ENCODE assay signal across 12 cellular contexts in genomic region chr13:22076658-22077057, GRCh38.
A peak's percentile ranks its signal among the peaks of the same experiment; 100 is the strongest.
DNase-seq lines count a peak whose midpoint lies in the region; ATAC-seq and TF ChIP-seq lines count a peak whose summit lies in the region.
"Had no signal": no experiment of that assay in that cellular context is flagged by ENCODE, and none has a peak within 500 bp of the region (broad histone marks: within the 10 kb centered on the region; RNA-seq: fewer than 3 reads in every experiment).

No MANE protein-coding gene starts in this region.

- H3K27ac Mint-ChIP-seq in activated CD8-positive, alpha-beta memory T cell treated with anti-CD3 and anti-CD28 coated beads, Interleukin-2, amount 10 ng/mL, durations not matched to agents 7 days and 5 days, result no peak overlapping the region
- H3K27ac Mint-ChIP-seq in stimulated activated naive CD8-positive, alpha-beta T cell treated with anti-CD3 and anti-CD28 coated beads, Interleukin-15, Interleukin-2, amounts not matched to agents 100 ng/mL and 50 ng/mL, for 24 hours, result peak overlapping the region; percentile 88
- no peak overlapping the region for H3K27ac Mint-ChIP-seq in glutamatergic neuron (ENCODE audit: unreplicated experiment)
- H3K27ac Mint-ChIP-seq: immature natural killer cell, mesothelial cell of epicardium had no signal

- CTCF ChIA-PET in activated CD8-positive, alpha-beta memory T cell treated with anti-CD3 and anti-CD28 coated beads, Interleukin-2, amount 10 ng/mL, durations not matched to agents 7 days and 5 days (lab: Charles Lee), result interaction anchor here (0.5 to 1.3 kb wide), 2 partner anchors 8 to 21 kb away, joined by 3 to 4 read pairs; no protein-coding TSS in a partner anchor

- H3K9me3 Mint-ChIP-seq in activated CD8-positive, alpha-beta memory T cell treated with anti-CD3 and anti-CD28 coated beads, Interleukin-2, amount 10 ng/mL, durations not matched to agents 7 days and 5 days (ENCODE audit: low read depth), result no peaks in the 10 kb centered on the region
- no peaks in the 10 kb centered on the region for H3K9me3 Mint-ChIP-seq in stimulated activated naive CD8-positive, alpha-beta T cell treated with anti-CD3 and anti-CD28 coated beads, Interleukin-15, Interleukin-2, amounts not matched to agents 100 ng/mL and 50 ng/mL, for 24 hours
- peaks cover 4% of the 10 kb centered on the region for H3K9me3 Mint-ChIP-seq in glutamatergic neuron (ENCODE audit: unreplicated experiment)
- H3K9me3 Mint-ChIP-seq: immature natural killer cell, mesothelial cell of epicardium had no signal

- TF ChIP-seq POLR2A in GM18505 (IDR thresholded peaks at IDR 0.05; ENCODE audit: borderline replicate concordance, extremely low read depth, insufficient read depth, insufficient read length), result no peak

- no peak for DNase-seq in activated CD8-positive, alpha-beta memory T cell treated with anti-CD3 and anti-CD28 coated beads, Interleukin-2, amount 10 ng/mL, durations not matched to agents 7 days and 5 days
- no peak for DNase-seq in activated CD8-positive, alpha-beta memory T cell treated with anti-CD3 and anti-CD28 coated beads for 24 hours
- DNase-seq in SHP77 treated with DMSO at 0.1 percent for 48 hours (lab: John Stamatoyannopoulos, UW), result peak; percentile 68
- no peak for DNase-seq in glutamatergic neuron
- no peak for DNase-seq in DMS 273 (lab: John Stamatoyannopoulos, UW; ENCODE audit: unreplicated experiment)
- DNase-seq: immature natural killer cell, posterior cingulate gyrus, SIG-M5 had no signal

- peak; percentile 43 for ATAC-seq in activated CD8-positive, alpha-beta memory T cell treated with anti-CD3 and anti-CD28 coated beads, Interleukin-2, amount 10 ng/mL, durations not matched to agents 7 days and 5 days
- ATAC-seq in HG02759 (IDR thresholded peaks at IDR 0.05; ENCODE audit: unreplicated experiment), result peak; percentile 37
- ATAC-seq in GM18505 (IDR thresholded peaks at IDR 0.05; ENCODE audit: unreplicated experiment), result no peak

- no peak overlapping the region for H3K4me3 Mint-ChIP-seq in activated CD8-positive, alpha-beta memory T cell treated with anti-CD3 and anti-CD28 coated beads, Interleukin-2, amount 10 ng/mL, durations not matched to agents 7 days and 5 days
- peak overlapping the region; percentile 40 for H3K4me3 Mint-ChIP-seq in stimulated activated naive CD8-positive, alpha-beta T cell treated with anti-CD3 and anti-CD28 coated beads, Interleukin-15, Interleukin-2, amounts not matched to agents 100 ng/mL and 50 ng/mL, for 24 hours
- H3K4me3 Mint-ChIP-seq in glutamatergic neuron (ENCODE audit: unreplicated experiment), result no peak overlapping the region
- H3K4me3 Mint-ChIP-seq: immature natural killer cell, mesothelial cell of epicardium had no signal

- H3K4me1 Mint-ChIP-seq in activated CD8-positive, alpha-beta memory T cell treated with anti-CD3 and anti-CD28 coated beads, Interleukin-2, amount 10 ng/mL, durations not matched to agents 7 days and 5 days, result peaks cover 47% of the 10 kb centered on the region
- H3K4me1 Mint-ChIP-seq in stimulated activated naive CD8-positive, alpha-beta T cell treated with anti-CD3 and anti-CD28 coated beads, Interleukin-15, Interleukin-2, amounts not matched to agents 100 ng/mL and 50 ng/mL, for 24 hours (ENCODE audit: low read depth), result peaks cover 70% of the 10 kb centered on the region
- no peaks in the 10 kb centered on the region for H3K4me1 Mint-ChIP-seq in glutamatergic neuron (ENCODE audit: low read depth, unreplicated experiment)

- no peaks in the 10 kb centered on the region for H3K27me3 Mint-ChIP-seq in activated CD8-positive, alpha-beta memory T cell treated with anti-CD3 and anti-CD28 coated beads, Interleukin-2, amount 10 ng/mL, durations not matched to agents 7 days and 5 days
- no peaks in the 10 kb centered on the region for H3K27me3 Mint-ChIP-seq in stimulated activated naive CD8-positive, alpha-beta T cell treated with anti-CD3 and anti-CD28 coated beads, Interleukin-15, Interleukin-2, amounts not matched to agents 100 ng/mL and 50 ng/mL, for 24 hours
- no peaks in the 10 kb centered on the region for H3K27me3 Mint-ChIP-seq in glutamatergic neuron (ENCODE audit: unreplicated experiment)

- H3K36me3 Mint-ChIP-seq in activated CD8-positive, alpha-beta memory T cell treated with anti-CD3 and anti-CD28 coated beads, Interleukin-2, amount 10 ng/mL, durations not matched to agents 7 days and 5 days, result peaks cover 4% of the 10 kb centered on the region
- peaks cover 17% of the 10 kb centered on the region for H3K36me3 Mint-ChIP-seq in stimulated activated naive CD8-positive, alpha-beta T cell treated with anti-CD3 and anti-CD28 coated beads, Interleukin-15, Interleukin-2, amounts not matched to agents 100 ng/mL and 50 ng/mL, for 24 hours (ENCODE audit: low read depth)
- H3K36me3 Mint-ChIP-seq in glutamatergic neuron (ENCODE audit: unreplicated experiment), result no peaks in the 10 kb centered on the region
- H3K36me3 Mint-ChIP-seq: mesothelial cell of epicardium had no signal

- no peak for TF ChIP-seq CTCF in glutamatergic neuron (IDR thresholded peaks at IDR 0.05; ENCODE audit: partially characterized antibody, unreplicated experiment)
